ENCODE assay signal across 11 cellular contexts in genomic region chr16:84810518-84811273, GRCh38. TPM values are rescaled to one million over a fixed set of nuclear protein-coding genes. Genes with fewer than 3 reads are reported as not detected.
DNase-seq lines count a peak whose midpoint lies in the region; ATAC-seq, FAIRE-seq and TF ChIP-seq lines count a peak whose summit lies in the region.
"Had no signal": no experiment of that assay in that cellular context is flagged by ENCODE, and none has a peak within 500 bp of the region (broad histone marks: within the 10 kb centered on the region; RNA-seq: fewer than 3 reads in every experiment).

No MANE protein-coding gene starts in this region.

- ATAC-seq in T-cell (replicated peaks in 1 of 4): peak in 3 of 4 experiments; percentile 29 to 88 (median 51)
- no peak for ATAC-seq in HG03457 (IDR thresholded peaks at IDR 0.05; ENCODE audit: unreplicated experiment)

- POLR2A ChIA-PET in T-cell (lab: Charles Lee) (no interaction called here), HEK293T (lab: Yijun Ruan, JAX) (no interaction called here)

- H3K27ac Mint-ChIP-seq in T-cell: peak overlapping the region; percentile 29 to 62

- no peaks in the 10 kb centered on the region for H3K36me3 Mint-ChIP-seq in T-cell

- peaks cover 0 to 10% of the 10 kb centered on the region in 2 donors for H3K27me3 Mint-ChIP-seq in T-cell

- peak overlapping the region in 1 of 3 donors; percentile 48 for H3K4me3 Mint-ChIP-seq in T-cell

- DNase-seq in AML-193 (lab: John Stamatoyannopoulos, UW) (peak; percentile 90 to 93), GM19238 (ENCODE audit: insufficient read length, low spot score) (peak; percentile 39), T-cell (peak in 3 of 34 experiments; percentile 4 to 13 (median 5)), medulla oblongata (ENCODE audit: extremely low spot score) (peak; percentile 59), HEK293T (ENCODE audit: extremely low spot score) (no peak), D721Med (ENCODE audit: insufficient read length, low spot score) (no peak), RKO (ENCODE audit: low spot score) (no peak)
- DNase-seq: EL, H7, SW 1271 had no signal

- H3K4me1 Mint-ChIP-seq in T-cell: peaks cover 10 to 24% (median 20%) of the 10 kb centered on the region in 3 donors

- no peaks in the 10 kb centered on the region for H3K9me3 Mint-ChIP-seq in T-cell

- no peak for FAIRE-seq in D721Med (lab: Jason Lieb, UNC)

- CTCF ChIA-PET in T-cell (lab: Charles Lee): no interaction called here
- CTCF ChIA-PET in HEK293T (lab: Yijun Ruan, JAX): no interaction called here

- TF ChIP-seq CTCF in D721Med (IDR thresholded peaks at IDR 0.05; ENCODE audit: insufficient read depth, missing control alignments): no peak

TF ChIP-seq in HEK293T, 16 proteins besides CTCF, POLR2A, EP300 and RAD21:
- TF ChIP-seq FOXM1 (IDR thresholded peaks at IDR 0.05; ENCODE audit: borderline replicate concordance): no peak
- TF ChIP-seq BHLHE40 (IDR thresholded peaks at IDR 0.05; ENCODE audit: borderline replicate concordance): no peak
- TF ChIP-seq ARNT (IDR thresholded peaks at IDR 0.05): no peak
- no peak for TF ChIP-seq CTBP1 (IDR thresholded peaks at IDR 0.05; ENCODE audit: borderline replicate concordance)
- no peak for TF ChIP-seq L3MBTL2 (conservative IDR thresholded peaks at IDR 0.05)
- TF ChIP-seq NFRKB (IDR thresholded peaks at IDR 0.05): no peak
- no peak for TF ChIP-seq ELF4 (IDR thresholded peaks at IDR 0.05)
- TF ChIP-seq ZNF384 (IDR thresholded peaks at IDR 0.05): no peak
- TF ChIP-seq TARDBP (IDR thresholded peaks at IDR 0.05): no peak
- TF ChIP-seq PKNOX1 (IDR thresholded peaks at IDR 0.05): no peak
- no peak for TF ChIP-seq SUZ12 (IDR thresholded peaks at IDR 0.05)
- no peak for TF ChIP-seq SP1 (IDR thresholded peaks at IDR 0.05)
- TF ChIP-seq FOXK2 (IDR thresholded peaks at IDR 0.05): no peak
- no peak for TF ChIP-seq LEF1 (IDR thresholded peaks at IDR 0.05; ENCODE audit: borderline replicate concordance)

RNA-seq across cellular contexts. Expression of gene CRISPLD2, which starts 9.1 kb away (rescaled TPM):
- 1 to 10 TPM in 4 of 5 donors, under 1 TPM in 1; 0.76 to 2.8 (median 1.8) TPM for total RNA-seq in T-cell

Comparison
In these comparisons a context has a peak if more than half of its experiments do, and no peak if none do; other contexts are left out.
1. DNase-seq: peak in AML-193 (2 of 2), GM19238 (single experiment) and medulla oblongata (single experiment); none in HEK293T (single experiment), D721Med (single experiment) and RKO (single experiment).